2 cellular contexts compared by ENCODE assay signal in genomic region chr1:13762642-13763041, GRCh38.
A peak's percentile ranks its signal among the peaks of the same experiment; 100 is the strongest.
TF ChIP-seq lines count a peak whose summit lies in the region.

No MANE protein-coding gene starts in this region.

TF ChIP-seq in HEK293, 187 proteins besides CTCF, POLR2A, EP300 and RAD21 (continued from another document):
- TF ChIP-seq PRDM10 (tag by site-specific recombination; IDR thresholded peaks at IDR 0.05) (peak; percentile 74), KLF1 (tag by site-specific recombination; IDR thresholded peaks at IDR 0.05) (no peak), ZIC2 (tag by site-specific recombination; IDR thresholded peaks at IDR 0.05) (peak; percentile 18; the same call in 1 of the 2 replicates), ZNF776 (tag by site-specific recombination; IDR thresholded peaks at IDR 0.05; ENCODE audit: borderline replicate concordance) (no peak), ZBTB20 (tag by site-specific recombination; IDR thresholded peaks at IDR 0.05) (no peak), PATZ1 (tag by site-specific recombination; IDR thresholded peaks at IDR 0.05) (no peak)

TF ChIP-seq in HEK293T, 16 proteins besides CTCF, POLR2A, EP300 and RAD21 (continued from another document):
- TF ChIP-seq PKNOX1 (IDR thresholded peaks at IDR 0.05) (no peak), NFRKB (IDR thresholded peaks at IDR 0.05) (no peak), L3MBTL2 (conservative IDR thresholded peaks at IDR 0.05) (no peak), ARNT (IDR thresholded peaks at IDR 0.05) (no peak)
